In the genomic region with DNA sequence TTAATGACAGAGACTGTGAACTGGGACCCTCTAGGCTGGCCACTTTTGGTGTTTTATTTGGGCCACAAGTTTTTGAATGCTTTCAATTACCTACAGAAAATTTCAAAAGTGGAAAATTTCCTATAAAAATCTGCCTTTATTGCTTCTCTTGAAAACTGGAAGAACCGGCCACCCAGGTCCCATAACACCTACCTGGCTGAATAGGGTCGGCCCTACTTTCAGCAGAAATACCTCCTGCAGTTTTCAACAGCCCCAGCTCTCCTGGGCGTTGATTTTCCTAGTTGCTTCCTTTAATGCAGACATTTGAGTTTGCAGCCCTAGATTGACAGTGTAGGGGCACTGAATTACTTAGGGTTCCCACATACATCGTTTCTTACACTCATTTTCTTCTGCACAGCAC, we compare ENCODE assay signal across 8 cellular contexts. TPM values are rescaled to one million over a fixed set of nuclear protein-coding genes. Genes with fewer than 3 reads are reported as not detected.
DNase-seq lines count a peak whose midpoint lies in the region; ATAC-seq, FAIRE-seq and TF ChIP-seq lines count a peak whose summit lies in the region.

No MANE protein-coding gene starts in this region.

- CTCF ChIA-PET in HepG2 (lab: Yijun Ruan, JAX; ENCODE audit: low intra/inter-chr PET ratio, low total read pairs): no interaction called here

- POLR2A ChIA-PET in HepG2 (lab: Yijun Ruan, JAX): no interaction called here

- H3K4me1 ChIP-seq in HepG2 (ENCODE audit: insufficient read depth, low read length) (peaks cover 34% of the 10 kb centered on the region), right lobe of liver (no peaks in the 10 kb centered on the region), upper lobe of right lung (peaks cover 7% of the 10 kb centered on the region)

- intact Hi-C loops in HepG2 (cut with micrococcal nuclease; ENCODE audit: unreplicated experiment) (loop anchor here (5.0 kb wide), 1 partner anchor 58 kb away; a partner anchor contains a TSS), right lobe of liver (cut with DNase I) (no loop called here), upper lobe of right lung (cut with DNase I) (no loop called here)

- H2AFZ ChIP-seq in HepG2 (ENCODE audit: low read length): peak overlapping the region; percentile 98

- FAIRE-seq in HepG2 (lab: Jason Lieb, UNC): no peak

- peaks cover 34% of the 10 kb centered on the region for H3K4me1 Mint-ChIP-seq in activated naive CD8-positive, alpha-beta T cell treated with anti-CD3 and anti-CD28 coated beads, Interleukin-2, amount 50 U/mL, for 24 hours
- peaks cover 14% of the 10 kb centered on the region for H3K4me1 Mint-ChIP-seq in mesothelial cell of epicardium

- TF ChIP-seq CTCF in HepG2 (CRISPR knock-in tag; IDR thresholded peaks at IDR 0.05) (no peak), right lobe of liver (IDR thresholded peaks at IDR 0.05) (no peak), mesothelial cell of epicardium (IDR thresholded peaks at IDR 0.05; ENCODE audit: unreplicated experiment) (no peak), upper lobe of right lung (IDR thresholded peaks at IDR 0.05) (no peak)

- H3K9me3 ChIP-seq in HepG2 (ENCODE audit: low read length) (no peaks in the 10 kb centered on the region), right lobe of liver (no peaks in the 10 kb centered on the region), upper lobe of right lung (no peaks in the 10 kb centered on the region)

- BruUV-seq in HepG2 (replicated peaks; lab: Mats Ljungman, UMichigan): no TSS peak

- H3K27ac ChIP-seq in HepG2 (ENCODE audit: extremely low read length, insufficient read depth, low read length): no peak overlapping the region
- H3K27ac ChIP-seq in right lobe of liver: no peak overlapping the region
- no peak overlapping the region for H3K27ac ChIP-seq in upper lobe of right lung

- no peaks in the 10 kb centered on the region; a peak in 1 of 5 replicates for H3K27me3 ChIP-seq in HepG2 (ENCODE audit: control insufficient read depth in 1 of 2, insufficient read depth in 2 of 2, low read length in 2 of 2)
- H3K27me3 ChIP-seq in right lobe of liver: no peaks in the 10 kb centered on the region
- no peaks in the 10 kb centered on the region for H3K27me3 ChIP-seq in upper lobe of right lung

- ATAC-seq in HepG2: no peak
- no peak for ATAC-seq in right lobe of liver
- no peak for ATAC-seq in activated naive CD8-positive, alpha-beta T cell treated with anti-CD3 and anti-CD28 coated beads, Interleukin-2, amount 50 U/mL, for 24 hours
- no peak for ATAC-seq in upper lobe of right lung
- no peak for ATAC-seq in HG03175 (IDR thresholded peaks at IDR 0.05; ENCODE audit: unreplicated experiment)

- WGBS in HepG2 (ENCODE audit: low lambda C conversion rate): 14% methylated on average over 4 of the region's 4 CpGs
- WGBS in right lobe of liver (ENCODE audit: insufficient coverage, low coverage, low lambda C conversion rate, missing lambda C conversion rate): 65% methylated on average over 4 of the region's 4 CpGs

- H3K4me3 ChIP-seq in HepG2 (replicated peaks in 1 of 3; ENCODE audit: insufficient read depth in 1 of 3, low read depth in 2 of 3, low read length in 3 of 3): peak overlapping the region; percentile 77 to 91 (median 85); a peak in 5 of 6 replicates
- no peak overlapping the region for H3K4me3 ChIP-seq in right lobe of liver
- peak overlapping the region; percentile 79 for H3K4me3 ChIP-seq in upper lobe of right lung

- TF ChIP-seq RAD21 in HepG2 (CRISPR knock-in tag; IDR thresholded peaks at IDR 0.05): no peak

- in situ Hi-C loops in HepG2 (cut with HindIII; ENCODE audit: extremely low pct_ligation_motif_present, low pct_unique_long_range_greater_than_20kb): no loop called here

- no peak overlapping the region for H3K9ac ChIP-seq in HepG2 (ENCODE audit: insufficient read depth, low read depth, low read length)

- peak overlapping the region; percentile 95 for H3K4me3 Mint-ChIP-seq in activated naive CD8-positive, alpha-beta T cell treated with anti-CD3 and anti-CD28 coated beads, Interleukin-2, amount 50 U/mL, for 24 hours
- peak overlapping the region; percentile 91 for H3K4me3 Mint-ChIP-seq in mesothelial cell of epicardium

- H3K27me3 Mint-ChIP-seq in activated naive CD8-positive, alpha-beta T cell treated with anti-CD3 and anti-CD28 coated beads, Interleukin-2, amount 50 U/mL, for 24 hours: peaks cover 1% of the 10 kb centered on the region
- peaks cover 28% of the 10 kb centered on the region for H3K27me3 Mint-ChIP-seq in mesothelial cell of epicardium (ENCODE audit: low read depth)

- H3K4me2 ChIP-seq in HepG2 (ENCODE audit: low read depth, low read length): peak overlapping the region; percentile 78

- peaks cover 26% of the 10 kb centered on the region for H3K36me3 Mint-ChIP-seq in activated naive CD8-positive, alpha-beta T cell treated with anti-CD3 and anti-CD28 coated beads, Interleukin-2, amount 50 U/mL, for 24 hours (ENCODE audit: low read depth)
- peaks cover 6% of the 10 kb centered on the region for H3K36me3 Mint-ChIP-seq in mesothelial cell of epicardium

- peaks cover 18% of the 10 kb centered on the region for H3K79me2 ChIP-seq in HepG2 (ENCODE audit: insufficient read depth, low read length)

- TF ChIP-seq EP300 in HepG2 (IDR thresholded peaks at IDR 0.05; ENCODE audit: low read depth in 2 of 2, low read length in 2 of 2) (no peak), HepG2 (CRISPR knock-in tag; IDR thresholded peaks at IDR 0.05; ENCODE audit: borderline replicate concordance) (no peak)

- peaks cover 0 to 7% of the 10 kb centered on the region in 2 experiments; a peak in 1 of 5 replicates for H3K36me3 ChIP-seq in HepG2 (replicated peaks in 1 of 2; ENCODE audit: control insufficient read depth in 1 of 2, insufficient read depth in 2 of 2, low read length in 2 of 2)
- H3K36me3 ChIP-seq in right lobe of liver: peaks cover 0 to 14% (median 6%) of the 10 kb centered on the region in 4 donors
- H3K36me3 ChIP-seq in upper lobe of right lung: peaks cover 24% of the 10 kb centered on the region

- DNase-seq in HepG2 (ENCODE audit: low spot score) (no peak), right lobe of liver (no peak), mesothelial cell of epicardium (ENCODE audit: low spot score in 2 of 2, unreplicated experiment in 2 of 2) (no peak), upper lobe of right lung (no peak), GOT3 (lab: John Stamatoyannopoulos, UW) (no peak), NOMO-1 (lab: John Stamatoyannopoulos, UW; ENCODE audit: unreplicated experiment in 2 of 2) (no peak)
- no peak for DNase-seq in activated naive CD8-positive, alpha-beta T cell treated with anti-CD3 and anti-CD28 coated beads, Interleukin-2, amount 50 U/mL, for 24 hours

- no peak for TF ChIP-seq POLR2A in HepG2 (IDR thresholded peaks at IDR 0.05; ENCODE audit: insufficient read depth in 1 of 2, low read depth in 2 of 2, low read length in 2 of 2)
- no peak for TF ChIP-seq POLR2A in right lobe of liver (IDR thresholded peaks at IDR 0.05)

- peak overlapping the region; percentile 100 for H3K27ac Mint-ChIP-seq in activated naive CD8-positive, alpha-beta T cell treated with anti-CD3 and anti-CD28 coated beads, Interleukin-2, amount 50 U/mL, for 24 hours
- peak overlapping the region; percentile 85 for H3K27ac Mint-ChIP-seq in mesothelial cell of epicardium

- H4K20me1 ChIP-seq in HepG2 (ENCODE audit: insufficient read depth, low read length): no peaks in the 10 kb centered on the region

- no peaks in the 10 kb centered on the region for H3K9me3 Mint-ChIP-seq in activated naive CD8-positive, alpha-beta T cell treated with anti-CD3 and anti-CD28 coated beads, Interleukin-2, amount 50 U/mL, for 24 hours
- no peaks in the 10 kb centered on the region for H3K9me3 Mint-ChIP-seq in mesothelial cell of epicardium

RNA-seq across cellular contexts. Expression of a gene that starts 0.7 kb away (rescaled TPM):
- total RNA-seq in HepG2 (2016; rRNA removed; fragmentation: Illumina TruSeq; extraction: Trizol) (60.7 and 111 TPM in 2 replicates), right lobe of liver (10 to 100 TPM; 48.1 to 78.5 (median 56.4) TPM), mesothelial cell of epicardium (41.8 to 45.7 TPM (median 42.5 TPM) in 3 replicates), upper lobe of right lung (45.4 TPM)
- total RNA-seq in HepG2 (2016; cell fraction: cytosol; rRNA removed; fragmentation: Illumina TruSeq; extraction: Trizol; ENCODE audit: low read depth): 13.8 TPM in 2 replicates
- total RNA-seq in HepG2 (2016; cell fraction: insoluble cytoplasmic fraction; rRNA removed; fragmentation: Illumina TruSeq; extraction: Trizol): 69.0 and 109 TPM in 2 replicates
- 24.3 and 25.9 TPM in 2 replicates for total RNA-seq in HepG2 (2016; cell fraction: membrane; rRNA removed; fragmentation: Illumina TruSeq; extraction: Trizol)
- total RNA-seq in HepG2 (2016; cell fraction: nucleus; rRNA removed; fragmentation: Illumina TruSeq; extraction: Trizol): 90.1 and 90.9 TPM in 2 replicates
- 41.0 and 41.5 TPM in 2 replicates for polyA plus RNA-seq in HepG2 (2011; rRNA removed)
- 39.0 and 39.5 TPM in 2 replicates for polyA plus RNA-seq in HepG2 (2011; cell fraction: cytosol; rRNA removed)
- polyA plus RNA-seq in HepG2 (2011; cell fraction: nucleus; rRNA removed): 22.7 and 31.2 TPM in 2 replicates
- polyA plus RNA-seq in HepG2 (2012): 41.6 and 50.2 TPM in 2 replicates
- polyA plus RNA-seq in HepG2 (2016; cell fraction: cytosol; fragmentation: Illumina TruSeq; extraction: Trizol; ENCODE audit: low read depth): 13.4 and 13.9 TPM in 2 replicates
- polyA plus RNA-seq in HepG2 (2016; cell fraction: insoluble cytoplasmic fraction; fragmentation: Illumina TruSeq; extraction: Trizol; ENCODE audit: low read depth): 53.6 and 54.8 TPM in 2 replicates
- polyA plus RNA-seq in HepG2 (2016; cell fraction: membrane; fragmentation: Illumina TruSeq; extraction: Trizol; ENCODE audit: low read depth): 13.7 and 13.9 TPM in 2 replicates
- 105 and 106 TPM in 2 replicates for polyA plus RNA-seq in HepG2 (2016; cell fraction: nucleus; fragmentation: Illumina TruSeq; extraction: Trizol; ENCODE audit: insufficient read depth, low read depth)
- polyA minus RNA-seq in HepG2 (2011; rRNA and poly(A)+ RNA removed; ENCODE audit: low replicate concordance): 50.3 and 91.3 TPM in 2 replicates
- polyA minus RNA-seq in HepG2 (2011; cell fraction: cytosol; rRNA and poly(A)+ RNA removed): 52.6 and 69.3 TPM in 2 replicates
- polyA minus RNA-seq in HepG2 (2011; cell fraction: nucleus; rRNA and poly(A)+ RNA removed): 42.2 and 44.8 TPM in 2 replicates

RNA-seq across cellular contexts. Expression of a gene that starts 58.7 kb away (rescaled TPM):
- total RNA-seq in HepG2 (2016; rRNA removed; fragmentation: Illumina TruSeq; extraction: Trizol): 4,983 and 10,074 TPM in 2 replicates
- total RNA-seq in HepG2 (2016; cell fraction: cytosol; rRNA removed; fragmentation: Illumina TruSeq; extraction: Trizol; ENCODE audit: low read depth): 443 and 484 TPM in 2 replicates
- total RNA-seq in HepG2 (2016; cell fraction: insoluble cytoplasmic fraction; rRNA removed; fragmentation: Illumina TruSeq; extraction: Trizol): 4,851 and 10,104 TPM in 2 replicates
- total RNA-seq in HepG2 (2016; cell fraction: membrane; rRNA removed; fragmentation: Illumina TruSeq; extraction: Trizol): 957 and 1,048 TPM in 2 replicates
- 7,106 and 8,454 TPM in 2 replicates for total RNA-seq in HepG2 (2016; cell fraction: nucleus; rRNA removed; fragmentation: Illumina TruSeq; extraction: Trizol)
- 11,821 and 17,414 TPM in 2 replicates for polyA plus RNA-seq in HepG2 (2011; rRNA removed)
- polyA plus RNA-seq in HepG2 (2011; cell fraction: cytosol; rRNA removed): 11,091 and 16,564 TPM in 2 replicates
- polyA plus RNA-seq in HepG2 (2011; cell fraction: nucleus; rRNA removed): 7,213 and 10,181 TPM in 2 replicates
- 17,461 and 22,113 TPM in 2 replicates for polyA plus RNA-seq in HepG2 (2012)
- 537 and 560 TPM in 2 replicates for polyA plus RNA-seq in HepG2 (2016; cell fraction: cytosol; fragmentation: Illumina TruSeq; extraction: Trizol; ENCODE audit: low read depth)
- 3,671 and 3,676 TPM in 2 replicates for polyA plus RNA-seq in HepG2 (2016; cell fraction: insoluble cytoplasmic fraction; fragmentation: Illumina TruSeq; extraction: Trizol; ENCODE audit: low read depth)
- 614 and 667 TPM in 2 replicates for polyA plus RNA-seq in HepG2 (2016; cell fraction: membrane; fragmentation: Illumina TruSeq; extraction: Trizol; ENCODE audit: low read depth)
- 7,882 and 8,251 TPM in 2 replicates for polyA plus RNA-seq in HepG2 (2016; cell fraction: nucleus; fragmentation: Illumina TruSeq; extraction: Trizol; ENCODE audit: insufficient read depth, low read depth)
- 3.7 and 10,022 TPM in 2 replicates for polyA minus RNA-seq in HepG2 (2011; rRNA and poly(A)+ RNA removed; ENCODE audit: low replicate concordance)
- 4,700 and 8,142 TPM in 2 replicates for polyA minus RNA-seq in HepG2 (2011; cell fraction: cytosol; rRNA and poly(A)+ RNA removed)
- 3,076 and 4,905 TPM in 2 replicates for polyA minus RNA-seq in HepG2 (2011; cell fraction: nucleus; rRNA and poly(A)+ RNA removed)
- over 10,000 TPM in 4 of 6 experiments, 1,000 to 10,000 TPM in 2; 2,871 to 25,349 (median 17,684) TPM for total RNA-seq in right lobe of liver
- 5.2 to 6.4 TPM (median 5.7 TPM) in 3 replicates for total RNA-seq in mesothelial cell of epicardium
- total RNA-seq in upper lobe of right lung: 1.3 TPM

Comparison
In these comparisons a context has a peak if more than half of its experiments do, and no peak if none do; other contexts are left out.
1. H3K4me3 ChIP-seq: peak in HepG2 (3 of 3) and upper lobe of right lung (single experiment); none in right lobe of liver (0 of 3).
2. RNA of a gene that starts 58.7 kb away (total RNA-seq): 2,871 to 25,349 TPM in right lobe of liver and 443 to 10,104 TPM in HepG2; 5.2 to 6.4 TPM in mesothelial cell of epicardium and 1.3 TPM in upper lobe of right lung (single experiment); every median in the first group is over 10 times any median in the second.